ENCODE assay signal across 9 cellular contexts in the genomic region with DNA sequence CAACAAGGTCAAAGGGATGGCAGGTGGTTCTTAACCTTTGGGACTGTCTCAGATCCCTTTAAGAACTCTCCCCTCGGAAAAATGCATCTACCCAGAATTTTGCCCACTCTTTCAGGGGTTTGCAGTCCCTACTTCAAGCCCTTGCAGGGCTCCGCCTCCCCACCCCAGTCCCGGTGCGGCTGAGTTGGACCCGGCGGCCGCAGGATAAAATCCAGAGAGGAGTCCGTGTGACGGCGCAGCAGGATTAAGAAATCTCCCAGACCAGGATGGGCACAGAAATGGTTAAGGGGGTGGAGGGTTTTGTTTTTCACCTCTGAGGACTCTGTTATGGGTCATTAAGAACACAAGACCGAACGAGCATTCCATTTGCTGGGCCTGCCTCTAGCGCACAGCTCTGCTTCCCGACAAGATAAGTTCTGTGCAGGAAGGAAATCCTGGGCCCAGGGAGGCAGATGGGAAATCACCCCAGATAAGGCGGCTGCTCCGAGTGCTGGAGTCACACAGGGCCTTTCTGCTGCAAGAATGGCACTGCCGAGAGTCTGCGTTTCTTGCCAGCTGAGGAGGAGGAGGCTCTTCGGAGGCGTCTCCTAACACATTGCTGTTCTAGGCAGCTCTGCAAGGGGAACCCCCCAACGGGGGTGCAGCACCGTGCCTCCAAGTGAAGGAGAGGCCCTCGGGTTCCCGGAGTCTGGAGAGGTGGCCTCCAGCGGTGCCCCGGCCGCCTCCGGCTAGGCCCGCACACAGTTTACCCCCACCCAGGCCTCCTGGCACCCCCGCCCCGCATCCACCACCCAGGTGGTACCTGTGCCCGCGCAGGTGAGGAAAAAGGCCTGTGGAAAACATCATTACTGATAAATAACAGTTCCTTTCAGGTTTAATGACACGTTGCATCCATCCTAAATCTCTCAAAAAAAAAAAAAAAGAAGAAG.
DNase-seq lines count a peak whose midpoint lies in the region; TF ChIP-seq lines count a peak whose summit lies in the region.
"Had no signal": no experiment of that assay in that cellular context is flagged by ENCODE, and none has a peak within 500 bp of the region (broad histone marks: within the 10 kb centered on the region; RNA-seq: fewer than 3 reads in every experiment).

No MANE protein-coding gene starts in this region.

- H3K27me3 Mint-ChIP-seq in activated CD4-positive, alpha-beta T cell treated with anti-CD3 and anti-CD28 coated beads, Interleukin-2, amount 10 ng/mL, durations not matched to agents 24 days and 14 days: peaks cover 5% of the 10 kb centered on the region
- H3K27me3 Mint-ChIP-seq in activated CD4-positive, alpha-beta memory T cell treated with anti-CD3 and anti-CD28 coated beads for 36 hours: no peaks in the 10 kb centered on the region

- no peaks in the 10 kb centered on the region for H3K9me3 ChIP-seq in hepatocyte (ENCODE audit: low read depth)
- H3K9me3 ChIP-seq in MG63: no peaks in the 10 kb centered on the region

- POLR2A ChIA-PET in activated CD4-positive, alpha-beta memory T cell treated with anti-CD3 and anti-CD28 coated beads for 36 hours (lab: Charles Lee): no interaction called here

- TF ChIP-seq CTCF in hepatocyte (IDR thresholded peaks at IDR 0.05; ENCODE audit: poor library complexity): no peak

- no peaks in the 10 kb centered on the region for H3K36me3 Mint-ChIP-seq in activated CD4-positive, alpha-beta T cell treated with anti-CD3 and anti-CD28 coated beads, Interleukin-2, amount 10 ng/mL, durations not matched to agents 24 days and 14 days (ENCODE audit: low read depth)
- H3K36me3 Mint-ChIP-seq in activated CD4-positive, alpha-beta memory T cell treated with anti-CD3 and anti-CD28 coated beads for 36 hours: no peaks in the 10 kb centered on the region

- no peaks in the 10 kb centered on the region for H3K9me3 Mint-ChIP-seq in activated CD4-positive, alpha-beta T cell treated with anti-CD3 and anti-CD28 coated beads, Interleukin-2, amount 10 ng/mL, durations not matched to agents 24 days and 14 days
- H3K9me3 Mint-ChIP-seq in activated CD4-positive, alpha-beta memory T cell treated with anti-CD3 and anti-CD28 coated beads for 36 hours: no peaks in the 10 kb centered on the region

- WGBS in hepatocyte (ENCODE audit: low lambda C conversion rate, missing lambda C conversion rate): 29% methylated on average over 30 of the region's 34 CpGs

- intact Hi-C loops in activated CD4-positive, alpha-beta T cell treated with anti-CD3 and anti-CD28 coated beads, Interleukin-2, amount 10 ng/mL, durations not matched to agents 24 days and 14 days (cut with micrococcal nuclease): loop anchor here (5.0 kb wide), 3 partner anchors 82 to 352 kb away; a partner anchor contains a TSS
- intact Hi-C loops in activated CD4-positive, alpha-beta memory T cell treated with anti-CD3 and anti-CD28 coated beads for 36 hours (cut with micrococcal nuclease): loop anchor here (5.0 to 10.0 kb wide), 4 partner anchors 52 to 275 kb away; a partner anchor contains a TSS

- H2AFZ ChIP-seq in hepatocyte: no peak overlapping the region

- H3K9me2 ChIP-seq in hepatocyte (replicated peaks; ENCODE audit: insufficient read depth): no peaks in the 10 kb centered on the region

- H3K4me3 ChIP-seq in hepatocyte (peak overlapping the region; percentile 49), MG63 (no peak overlapping the region)
- H3K4me3 ChIP-seq: K562 had no signal

- H3K79me2 ChIP-seq in hepatocyte: no peaks in the 10 kb centered on the region

- H3K4me3 Mint-ChIP-seq in activated CD4-positive, alpha-beta T cell treated with anti-CD3 and anti-CD28 coated beads, Interleukin-2, amount 10 ng/mL, durations not matched to agents 24 days and 14 days: peak overlapping the region; percentile 49
- peak overlapping the region; percentile 16 for H3K4me3 Mint-ChIP-seq in activated CD4-positive, alpha-beta memory T cell treated with anti-CD3 and anti-CD28 coated beads for 36 hours

- peak overlapping the region; percentile 97 for H3K4me2 ChIP-seq in hepatocyte

- peak overlapping the region; percentile 51 for H3K27ac Mint-ChIP-seq in activated CD4-positive, alpha-beta T cell treated with anti-CD3 and anti-CD28 coated beads, Interleukin-2, amount 10 ng/mL, durations not matched to agents 24 days and 14 days
- no peak overlapping the region for H3K27ac Mint-ChIP-seq in activated CD4-positive, alpha-beta memory T cell treated with anti-CD3 and anti-CD28 coated beads for 36 hours

- DNase-seq in activated CD4-positive, alpha-beta T cell treated with anti-CD3 and anti-CD28 coated beads, Interleukin-2, amount 10 ng/mL, durations not matched to agents 24 days and 14 days: no peak
- no peak for DNase-seq in activated CD4-positive, alpha-beta T cell treated with anti-CD3 and anti-CD28 coated beads, Interleukin-2, amount 50 U/mL, for 4 hours
- peak; percentile 48 for DNase-seq in activated CD4-positive, alpha-beta memory T cell treated with anti-CD3 and anti-CD28 coated beads for 36 hours
- DNase-seq in hepatocyte (ENCODE audit: low spot score): peak; percentile 66
- DNase-seq in stimulated activated CD4-positive, alpha-beta T cell treated with anti-CD3 and anti-CD28 coated beads, Interleukin-4, amount 100 ng/mL, for 24 hours: peak; percentile 12
- no peak for DNase-seq in MG63
- no peak for DNase-seq in GF-D8 (lab: John Stamatoyannopoulos, UW)
- no peak for DNase-seq in hepatic stellate cell (ENCODE audit: low spot score)

- H3K4me1 ChIP-seq in hepatocyte (ENCODE audit: insufficient read depth): peaks cover 13% of the 10 kb centered on the region

- H3K27me3 ChIP-seq in hepatocyte: peaks cover 19% of the 10 kb centered on the region
- no peaks in the 10 kb centered on the region for H3K27me3 ChIP-seq in MG63

- no peaks in the 10 kb centered on the region for H4K20me1 ChIP-seq in hepatocyte (ENCODE audit: insufficient read depth, poor library complexity, severe bottlenecking)

- H3K4me1 Mint-ChIP-seq in activated CD4-positive, alpha-beta T cell treated with anti-CD3 and anti-CD28 coated beads, Interleukin-2, amount 10 ng/mL, durations not matched to agents 24 days and 14 days: peaks cover 32% of the 10 kb centered on the region
- H3K4me1 Mint-ChIP-seq in activated CD4-positive, alpha-beta memory T cell treated with anti-CD3 and anti-CD28 coated beads for 36 hours (ENCODE audit: low read depth): peaks cover 30% of the 10 kb centered on the region

- CTCF ChIA-PET in activated CD4-positive, alpha-beta memory T cell treated with anti-CD3 and anti-CD28 coated beads for 36 hours (lab: Charles Lee): interaction anchor here (0.6 kb wide), 1 partner anchor 246 kb away, joined by 3 read pairs; no protein-coding TSS in a partner anchor

- H3K36me3 ChIP-seq in hepatocyte (replicated peaks; ENCODE audit: insufficient read depth, low read depth) (no peaks in the 10 kb centered on the region), MG63 (no peaks in the 10 kb centered on the region)

- H3K27ac ChIP-seq in hepatocyte: peak overlapping the region; percentile 63

Comparison
In these comparisons a context has a peak if more than half of its experiments do, and no peak if none do; other contexts are left out.
1. DNase-seq: peak in activated CD4-positive, alpha-beta memory T cell treated with anti-CD3 and anti-CD28 coated beads for 36 hours (single experiment), hepatocyte (single experiment) and stimulated activated CD4-positive, alpha-beta T cell treated with anti-CD3 and anti-CD28 coated beads, Interleukin-4, amount 100 ng/mL, for 24 hours (single experiment); none in activated CD4-positive, alpha-beta T cell treated with anti-CD3 and anti-CD28 coated beads, Interleukin-2, amount 10 ng/mL, durations not matched to agents 24 days and 14 days (single experiment), activated CD4-positive, alpha-beta T cell treated with anti-CD3 and anti-CD28 coated beads, Interleukin-2, amount 50 U/mL, for 4 hours (0 of 2), MG63 (single experiment), GF-D8 (single experiment) and hepatic stellate cell (single experiment).